17 cellular contexts compared by ENCODE assay signal in the genomic region with DNA sequence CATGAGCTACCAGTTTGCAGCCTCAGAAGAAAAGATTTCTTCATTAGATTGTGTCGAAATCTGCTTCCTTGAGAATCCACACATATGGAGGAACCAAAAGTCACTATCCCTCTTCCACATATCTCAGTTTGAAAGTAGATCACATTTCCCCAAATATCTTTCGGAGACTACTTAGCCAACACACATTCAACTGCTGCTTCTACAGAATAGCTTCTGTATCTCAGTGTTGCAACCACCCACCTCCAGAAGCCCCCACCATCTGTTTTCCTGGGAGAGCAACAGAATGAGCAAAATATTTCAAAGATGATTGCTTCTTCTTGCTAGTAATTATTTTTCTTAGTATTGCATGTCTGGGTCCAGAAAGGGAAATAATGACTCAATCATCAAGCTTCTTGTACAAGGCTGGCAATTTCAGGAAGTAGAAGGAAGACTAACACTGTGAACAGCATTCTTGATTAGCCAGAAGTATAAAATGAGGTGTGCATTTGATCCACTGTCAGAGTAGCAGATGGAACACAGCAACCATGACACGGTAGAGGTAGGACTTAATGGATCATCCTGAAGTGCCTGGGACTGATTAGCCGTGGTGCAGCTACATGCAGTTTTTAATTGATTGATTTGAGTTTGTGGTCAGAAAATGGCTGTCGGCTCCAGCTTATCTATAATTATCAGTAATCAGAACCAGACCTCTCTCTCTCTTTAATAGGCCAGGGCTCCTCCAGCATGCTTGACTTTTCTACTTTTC. TPM values are rescaled to one million over a fixed set of nuclear protein-coding genes. Genes with fewer than 3 reads are reported as not detected.
DNase-seq lines count a peak whose midpoint lies in the region; ATAC-seq and TF ChIP-seq lines count a peak whose summit lies in the region.
"Had no signal": no experiment of that assay in that cellular context is flagged by ENCODE, and none has a peak within 500 bp of the region (broad histone marks: within the 10 kb centered on the region; RNA-seq: fewer than 3 reads in every experiment).

No MANE protein-coding gene starts in this region.

- in situ Hi-C loops in GM13976 (cut with MboI; ENCODE audit: low sequenced_read_pairs, unreplicated experiment), result no loop called here

- H3K27me3 ChIP-seq in right atrium auricular region (no peaks in the 10 kb centered on the region), WERI-Rb-1 (ENCODE audit: insufficient read depth, low read depth, severe bottlenecking) (no peaks in the 10 kb centered on the region), right cardiac atrium (ENCODE audit: control insufficient read depth, insufficient read depth) (no peaks in the 10 kb centered on the region)
- H3K27me3 ChIP-seq: heart left ventricle had no signal

- ATAC-seq in Right ventricle myocardium superior (ENCODE audit: poor library complexity), result peak; percentile 64
- peak; percentile 14 to 26 for ATAC-seq in right cardiac atrium
- ATAC-seq: activated CD4-positive, CD25-positive, alpha-beta regulatory T cell treated with anti-CD3 and anti-CD28 coated beads, Interleukin-2, amount 50 U/mL, for 24 hours; psoas muscle had no signal

- no peak overlapping the region for H3K27ac ChIP-seq in right atrium auricular region
- peak overlapping the region; percentile 30 for H3K27ac ChIP-seq in WERI-Rb-1
- H3K27ac ChIP-seq in right cardiac atrium (ENCODE audit: low read length), result no peak overlapping the region
- H3K27ac ChIP-seq: psoas muscle, RWPE1 had no signal

- 60% methylated on average over 5 of the region's 5 CpGs for WGBS in right cardiac atrium

- H3K4me3 ChIP-seq in right atrium auricular region, result no peak overlapping the region
- H3K4me3 ChIP-seq in WERI-Rb-1 (ENCODE audit: low read depth, low read length), result no peak overlapping the region
- no peak overlapping the region for H3K4me3 ChIP-seq in right cardiac atrium (ENCODE audit: low read length)
- H3K4me3 ChIP-seq: coronary artery, heart left ventricle, psoas muscle had no signal

- intact Hi-C loops in Right ventricle myocardium superior (cut with DNase I), result no loop called here
- intact Hi-C loops in right cardiac atrium (cut with DNase I), result no loop called here

- DNase-seq in Right ventricle myocardium superior, result no peak
- no peak for DNase-seq in right atrium auricular region (ENCODE audit: low spot score)
- peak; percentile 62 for DNase-seq in WERI-Rb-1
- DNase-seq in right cardiac atrium, result no peak
- no peak for DNase-seq in GM10266 (ENCODE audit: extremely low spot score)
- no peak for DNase-seq in GM20000 (ENCODE audit: low spot score)
- no peak for DNase-seq in activated T-cell treated with anti-CD3 and anti-CD28 coated beads, Interleukin-2, amount 50 U/mL, for 48 hours
- no peak for DNase-seq in GM13976 (ENCODE audit: low spot score)
- DNase-seq: heart left ventricle, NCI-H2081 treated with DMSO at 0.1 percent for 48 hours, psoas muscle, substantia nigra had no signal

- H3K4me1 ChIP-seq in right atrium auricular region (no peaks in the 10 kb centered on the region), right cardiac atrium (ENCODE audit: control insufficient read depth, insufficient read depth, low read length) (no peaks in the 10 kb centered on the region)
- H3K4me1 ChIP-seq: psoas muscle had no signal

- peaks cover 0 to 4% of the 10 kb centered on the region in 2 donors for H3K9me3 ChIP-seq in right atrium auricular region
- H3K9me3 ChIP-seq in WERI-Rb-1 (ENCODE audit: severe bottlenecking), result peaks cover 5% of the 10 kb centered on the region
- no peaks in the 10 kb centered on the region for H3K9me3 ChIP-seq in right cardiac atrium (ENCODE audit: control insufficient read depth, low read length)

- TF ChIP-seq CTCF in right atrium auricular region (IDR thresholded peaks at IDR 0.05) (no peak), WERI-Rb-1 (IDR thresholded peaks at IDR 0.05; ENCODE audit: low read depth, low read length) (no peak), GM10266 (IDR thresholded peaks at IDR 0.05; ENCODE audit: control insufficient read depth, insufficient read depth, low read depth, missing control alignments) (no peak), GM20000 (IDR thresholded peaks at IDR 0.05; ENCODE audit: extremely low read depth, missing control alignments) (no peak), GM13976 (IDR thresholded peaks at IDR 0.05; ENCODE audit: borderline replicate concordance, control extremely low read depth, extremely low read depth, insufficient read depth, missing control alignments) (no peak)

- no peaks in the 10 kb centered on the region for H3K36me3 ChIP-seq in right atrium auricular region
- no peaks in the 10 kb centered on the region for H3K36me3 ChIP-seq in WERI-Rb-1
- H3K36me3 ChIP-seq: heart left ventricle had no signal

RNA-seq across cellular contexts. Expression of a gene that starts 24.9 kb away (rescaled TPM):
- 1.0 TPM for total RNA-seq in Right ventricle myocardium superior
- not detected for total RNA-seq in right atrium auricular region
- not detected for total RNA-seq in right cardiac atrium
- not detected for polyA plus RNA-seq in right cardiac atrium
- total RNA-seq: H1 had no signal
- polyA plus RNA-seq: IgD-negative memory B cell had no signal
